In genomic region chr5:61256474-61256873, GRCh38 we compare ENCODE assay signal across 20 cellular contexts.
A peak's percentile ranks its signal among the peaks of the same experiment; 100 is the strongest.
DNase-seq lines count a peak whose midpoint lies in the region; ATAC-seq and TF ChIP-seq lines count a peak whose summit lies in the region.
"Had no signal": no experiment of that assay in that cellular context is flagged by ENCODE, and none has a peak within 500 bp of the region (broad histone marks: within the 10 kb centered on the region; RNA-seq: fewer than 3 reads in every experiment).

No MANE protein-coding gene starts in this region.

- intact Hi-C loops in adrenal gland (cut with DNase I): no loop called here
- intact Hi-C loops in left ventricle myocardium superior (cut with micrococcal nuclease): no loop called here
- intact Hi-C loops in transverse colon (cut with DNase I; ENCODE audit: low total_unique reads): no loop called here

- H3K36me3 ChIP-seq in adrenal gland (replicated peaks in 1 of 2) (no peaks in the 10 kb centered on the region), transverse colon (no peaks in the 10 kb centered on the region)
- H3K36me3 ChIP-seq: ascending aorta had no signal

- no peak for TF ChIP-seq EP300 in transverse colon (IDR thresholded peaks at IDR 0.05; ENCODE audit: low read depth)

- H3K4me3 ChIP-seq in adrenal gland (no peak overlapping the region), transverse colon (no peak overlapping the region)
- H3K4me3 ChIP-seq: ascending aorta, GM23338 had no signal

- H3K9me3 Mint-ChIP-seq in activated naive CD4-positive, alpha-beta T cell treated with anti-CD3 and anti-CD28 coated beads, Interleukin-2, amount 50 U/mL, for 72 hours: no peaks in the 10 kb centered on the region
- H3K9me3 Mint-ChIP-seq: GM23338; T-helper 2 cell treated with Interferon-gamma antibody and Interleukin-4, amounts not matched to agents 5 μg/mL and 100 μg/mL, for 36 hours had no signal

- in situ Hi-C loops in transverse colon (cut with MboI; ENCODE audit: low pct_ligation_motif_present in 1 of 4, low pct_unique_long_range_greater_than_20kb in 1 of 4, low sequenced_read_pairs in 3 of 4): no loop called here

- no peaks in the 10 kb centered on the region for H3K27me3 ChIP-seq in adrenal gland
- no peaks in the 10 kb centered on the region for H3K27me3 ChIP-seq in transverse colon
- H3K27me3 ChIP-seq: ascending aorta had no signal

- peak; percentile 84 for ATAC-seq in left ventricle myocardium superior
- ATAC-seq in HG03175 (IDR thresholded peaks at IDR 0.05; ENCODE audit: unreplicated experiment): no peak
- no peak for ATAC-seq in GM21619 (IDR thresholded peaks at IDR 0.05; ENCODE audit: unreplicated experiment)
- no peak for ATAC-seq in activated naive CD4-positive, alpha-beta T cell treated with anti-CD3 and anti-CD28 coated beads, Interleukin-2, amount 50 U/mL, for 72 hours
- ATAC-seq: GM23338; naive thymus-derived CD8-positive, alpha-beta T cell had no signal

- peaks cover 0 to 18% of the 10 kb centered on the region in 2 donors for H3K4me1 ChIP-seq in adrenal gland (replicated peaks in 1 of 2)
- peaks cover 0 to 14% (median 8%) of the 10 kb centered on the region in 4 donors for H3K4me1 ChIP-seq in transverse colon
- H3K4me1 ChIP-seq: ascending aorta had no signal

- TF ChIP-seq POLR2A in adrenal gland (IDR thresholded peaks at IDR 0.05) (no peak), transverse colon (IDR thresholded peaks at IDR 0.05) (no peak)

- no peak overlapping the region for H3K27ac Mint-ChIP-seq in activated naive CD4-positive, alpha-beta T cell treated with anti-CD3 and anti-CD28 coated beads, Interleukin-2, amount 50 U/mL, for 72 hours
- H3K27ac Mint-ChIP-seq: GM23338; naive thymus-derived CD8-positive, alpha-beta T cell; T-helper 2 cell treated with Interferon-gamma antibody and Interleukin-4, amounts not matched to agents 5 μg/mL and 100 μg/mL, for 36 hours had no signal

- TF ChIP-seq CTCF in adrenal gland (IDR thresholded peaks at IDR 0.05): no peak
- no peak for TF ChIP-seq CTCF in transverse colon (IDR thresholded peaks at IDR 0.05)

- H3K36me3 Mint-ChIP-seq in activated naive CD4-positive, alpha-beta T cell treated with anti-CD3 and anti-CD28 coated beads, Interleukin-2, amount 50 U/mL, for 72 hours: no peaks in the 10 kb centered on the region
- H3K36me3 Mint-ChIP-seq: naive thymus-derived CD8-positive, alpha-beta T cell had no signal

- DNase-seq in DMS 273 (lab: John Stamatoyannopoulos, UW; ENCODE audit: unreplicated experiment) (peak; percentile 61), DMS 273 treated with DMSO at 0.1 percent for 48 hours (lab: John Stamatoyannopoulos, UW) (no peak), adrenal gland (peak in 6 of 7 donors; percentile 42 to 67 (median 50)), left ventricle myocardium superior (peak; percentile 73), transverse colon (peak; percentile 85)
- DNase-seq in activated naive CD4-positive, alpha-beta T cell treated with anti-CD3 and anti-CD28 coated beads, Interleukin-2, amount 50 U/mL, for 72 hours (ENCODE audit: low spot score in 2 of 2): no peak
- DNase-seq: activated CD4-positive, CD25-positive, alpha-beta regulatory T cell treated with anti-CD3 and anti-CD28 coated beads, Interleukin-2, amount 50 U/mL, for 72 hours; activated gamma-delta T cell treated with Interleukin-2 at 50 U/mL for 16 hours; C1 segment of cervical spinal cord; erythroblast; Kasumi-1; naive thymus-derived CD8-positive, alpha-beta T cell; NCI-H187 treated with DMSO at 0.1 percent for 48 hours; SHP77 had no signal

- WGBS in adrenal gland, 4 donors: 33 to 39% (median 36%) methylated on average over 1 of the region's 1 CpG
- 31% methylated on average over 1 of the region's 1 CpG; no CpG with 5 or more reads in 1 of the 2 donors for WGBS in transverse colon (ENCODE audit: low coverage in 1 of 2), 2 donors

- no peaks in the 10 kb centered on the region for H3K9me3 ChIP-seq in adrenal gland (replicated peaks in 1 of 3)
- no peaks in the 10 kb centered on the region for H3K9me3 ChIP-seq in transverse colon
- H3K9me3 ChIP-seq: ascending aorta had no signal

- no peak overlapping the region for H3K27ac ChIP-seq in adrenal gland
- peak overlapping the region in 1 of 4 donors; percentile 1 for H3K27ac ChIP-seq in transverse colon
- H3K27ac ChIP-seq: 22Rv1, ascending aorta had no signal

Comparison
In these comparisons a context has a peak if more than half of its experiments do, and no peak if none do; other contexts are left out.
1. DNase-seq: peak in DMS 273 (single experiment), adrenal gland (6 of 7), left ventricle myocardium superior (single experiment) and transverse colon (single experiment); none in DMS 273 treated with DMSO at 0.1 percent for 48 hours (single experiment) and activated naive CD4-positive, alpha-beta T cell treated with anti-CD3 and anti-CD28 coated beads, Interleukin-2, amount 50 U/mL, for 72 hours (0 of 2).